In genomic region chr15:93049914-93050534, GRCh38 we compare ENCODE assay signal across 1 cellular context.
TF ChIP-seq lines count a peak whose summit lies in the region.

No MANE protein-coding gene starts in this region.

TF ChIP-seq in A549, 52 proteins besides CTCF, POLR2A, EP300 and RAD21 (continued from another document):
- TF ChIP-seq HOXB13 (CRISPR knock-in tag; IDR thresholded peaks at IDR 0.05; ENCODE audit: low read depth), result no peak
- TF ChIP-seq ATOH8 (CRISPR knock-in tag; IDR thresholded peaks at IDR 0.05; ENCODE audit: low read depth), result no peak
- TF ChIP-seq RNF2 (IDR thresholded peaks at IDR 0.05; ENCODE audit: borderline replicate concordance, low read depth), result no peak
- no peak for TF ChIP-seq KDM1A (IDR thresholded peaks at IDR 0.05; ENCODE audit: low read depth)
- no peak for TF ChIP-seq POLR2AphosphoS2 (conservative IDR thresholded peaks at IDR 0.05; ENCODE audit: low read length)
- TF ChIP-seq FOSB (CRISPR knock-in tag; IDR thresholded peaks at IDR 0.05), result no peak
